12 cellular contexts compared by ENCODE assay signal in genomic region chr6:38404355-38404754, GRCh38.
DNase-seq lines count a peak whose midpoint lies in the region; ATAC-seq and TF ChIP-seq lines count a peak whose summit lies in the region.
"Had no signal": no experiment of that assay in that cellular context is flagged by ENCODE, and none has a peak within 500 bp of the region (broad histone marks: within the 10 kb centered on the region; RNA-seq: fewer than 3 reads in every experiment).

No MANE protein-coding gene starts in this region.

- H3K9me3 Mint-ChIP-seq in activated CD4-positive, alpha-beta memory T cell treated with anti-CD3 and anti-CD28 coated beads for 36 hours = no peaks in the 10 kb centered on the region
- H3K9me3 Mint-ChIP-seq in activated CD4-positive, alpha-beta memory T cell treated with anti-CD3 and anti-CD28 coated beads, Interleukin-2, amount 10 ng/mL, durations not matched to agents 7 days and 5 days = no peaks in the 10 kb centered on the region
- no peaks in the 10 kb centered on the region for H3K9me3 Mint-ChIP-seq in glutamatergic neuron (ENCODE audit: unreplicated experiment)

- no peak for ATAC-seq in HG03571 (IDR thresholded peaks at IDR 0.05; ENCODE audit: unreplicated experiment)
- ATAC-seq: right cardiac atrium had no signal

- TF ChIP-seq CTCF in SU-DHL-6 (IDR thresholded peaks at IDR 0.05; ENCODE audit: insufficient read depth, low read length, poor library complexity, severe bottlenecking) (no peak), glutamatergic neuron (IDR thresholded peaks at IDR 0.05; ENCODE audit: partially characterized antibody, unreplicated experiment) (no peak), thyroid gland (IDR thresholded peaks at IDR 0.05) (no peak), GM13976 (IDR thresholded peaks at IDR 0.05; ENCODE audit: borderline replicate concordance, control extremely low read depth, extremely low read depth, insufficient read depth, missing control alignments) (no peak)

- TF ChIP-seq POLR2A in thyroid gland (IDR thresholded peaks at IDR 0.05) = no peak

- CTCF ChIA-PET in activated CD4-positive, alpha-beta memory T cell treated with anti-CD3 and anti-CD28 coated beads for 36 hours (lab: Charles Lee) = interaction anchor here (1.0 to 1.1 kb wide), 2 partner anchors 346 to 613 kb away, joined by 3 read pairs; no protein-coding TSS in a partner anchor
- CTCF ChIA-PET in activated CD4-positive, alpha-beta memory T cell treated with anti-CD3 and anti-CD28 coated beads, Interleukin-2, amount 10 ng/mL, durations not matched to agents 7 days and 5 days (lab: Charles Lee) = no interaction called here

- H4K20me1 ChIP-seq in SU-DHL-6 (ENCODE audit: low read depth, low read length) = no peaks in the 10 kb centered on the region

- peak overlapping the region; percentile 19 for H3K27ac Mint-ChIP-seq in activated CD4-positive, alpha-beta memory T cell treated with anti-CD3 and anti-CD28 coated beads for 36 hours
- H3K27ac Mint-ChIP-seq in activated CD4-positive, alpha-beta memory T cell treated with anti-CD3 and anti-CD28 coated beads, Interleukin-2, amount 10 ng/mL, durations not matched to agents 7 days and 5 days = no peak overlapping the region
- peak overlapping the region; percentile 30 for H3K27ac Mint-ChIP-seq in glutamatergic neuron (ENCODE audit: unreplicated experiment)

- H3K9me3 ChIP-seq in SU-DHL-6 (ENCODE audit: insufficient read depth, low read length) (no peaks in the 10 kb centered on the region), thyroid gland (no peaks in the 10 kb centered on the region)
- H3K9me3 ChIP-seq in effector memory CD4-positive, alpha-beta T cell (ENCODE audit: control insufficient read depth, low read length) = no peaks in the 10 kb centered on the region

- H3K4me1 Mint-ChIP-seq in activated CD4-positive, alpha-beta memory T cell treated with anti-CD3 and anti-CD28 coated beads for 36 hours (ENCODE audit: low read depth) = peaks cover 31% of the 10 kb centered on the region
- peaks cover 12% of the 10 kb centered on the region for H3K4me1 Mint-ChIP-seq in activated CD4-positive, alpha-beta memory T cell treated with anti-CD3 and anti-CD28 coated beads, Interleukin-2, amount 10 ng/mL, durations not matched to agents 7 days and 5 days
- H3K4me1 Mint-ChIP-seq in glutamatergic neuron (ENCODE audit: low read depth, unreplicated experiment) = peaks cover 20% of the 10 kb centered on the region

- no peak for DNase-seq in activated CD4-positive, alpha-beta memory T cell treated with anti-CD3 and anti-CD28 coated beads for 36 hours
- no peak for DNase-seq in activated CD4-positive, alpha-beta memory T cell treated with anti-CD3 and anti-CD28 coated beads, Interleukin-2, amount 10 ng/mL, durations not matched to agents 7 days and 5 days
- DNase-seq in glutamatergic neuron (no peak), thyroid gland (no peak), GM13976 (ENCODE audit: low spot score) (no peak)
- no peak for DNase-seq in effector memory CD4-positive, alpha-beta T cell
- DNase-seq: cerebellar nuclear complex, GDM1, Kasumi-1, right cardiac atrium had no signal

- H3K4me3 Mint-ChIP-seq in activated CD4-positive, alpha-beta memory T cell treated with anti-CD3 and anti-CD28 coated beads for 36 hours = no peak overlapping the region
- no peak overlapping the region for H3K4me3 Mint-ChIP-seq in activated CD4-positive, alpha-beta memory T cell treated with anti-CD3 and anti-CD28 coated beads, Interleukin-2, amount 10 ng/mL, durations not matched to agents 7 days and 5 days
- no peak overlapping the region for H3K4me3 Mint-ChIP-seq in glutamatergic neuron (ENCODE audit: unreplicated experiment)

- in situ Hi-C loops in GM13976 (cut with MboI; ENCODE audit: low sequenced_read_pairs, unreplicated experiment) = no loop called here

- no peaks in the 10 kb centered on the region for H3K27me3 ChIP-seq in SU-DHL-6 (ENCODE audit: low read length)
- H3K27me3 ChIP-seq in thyroid gland = no peaks in the 10 kb centered on the region
- no peaks in the 10 kb centered on the region for H3K27me3 ChIP-seq in effector memory CD4-positive, alpha-beta T cell (replicated peaks; ENCODE audit: control insufficient read depth, insufficient read depth, low read length, poor library complexity, severe bottlenecking)

- H3K4me3 ChIP-seq in SU-DHL-6 (ENCODE audit: insufficient read depth, low read length, poor library complexity, severe bottlenecking) (no peak overlapping the region), thyroid gland (replicated peaks in 1 of 3) (no peak overlapping the region)
- H3K4me3 ChIP-seq in effector memory CD4-positive, alpha-beta T cell (ENCODE audit: insufficient read depth, low read depth, low read length, poor library complexity, severe bottlenecking) = no peak overlapping the region

- H3K4me1 ChIP-seq in thyroid gland = peaks cover 34 to 36% of the 10 kb centered on the region in 2 donors
- no peaks in the 10 kb centered on the region for H3K4me1 ChIP-seq in effector memory CD4-positive, alpha-beta T cell (ENCODE audit: control insufficient read depth, insufficient read depth, low read length, poor library complexity, severe bottlenecking)

- H3K27me3 Mint-ChIP-seq in activated CD4-positive, alpha-beta memory T cell treated with anti-CD3 and anti-CD28 coated beads for 36 hours = no peaks in the 10 kb centered on the region
- no peaks in the 10 kb centered on the region for H3K27me3 Mint-ChIP-seq in activated CD4-positive, alpha-beta memory T cell treated with anti-CD3 and anti-CD28 coated beads, Interleukin-2, amount 10 ng/mL, durations not matched to agents 7 days and 5 days
- no peaks in the 10 kb centered on the region for H3K27me3 Mint-ChIP-seq in glutamatergic neuron (ENCODE audit: unreplicated experiment)

- H3K9ac ChIP-seq in SU-DHL-6 (ENCODE audit: low read length) = no peak overlapping the region

- H3K79me2 ChIP-seq in SU-DHL-6 (ENCODE audit: insufficient read depth, low read length) = no peaks in the 10 kb centered on the region

- no peaks in the 10 kb centered on the region for H3K36me3 ChIP-seq in SU-DHL-6 (ENCODE audit: low read length)
- no peaks in the 10 kb centered on the region for H3K36me3 ChIP-seq in thyroid gland
- no peaks in the 10 kb centered on the region for H3K36me3 ChIP-seq in effector memory CD4-positive, alpha-beta T cell (ENCODE audit: control insufficient read depth, insufficient read depth, low read length)

- peaks cover 6% of the 10 kb centered on the region for H3K36me3 Mint-ChIP-seq in activated CD4-positive, alpha-beta memory T cell treated with anti-CD3 and anti-CD28 coated beads for 36 hours
- no peaks in the 10 kb centered on the region for H3K36me3 Mint-ChIP-seq in activated CD4-positive, alpha-beta memory T cell treated with anti-CD3 and anti-CD28 coated beads, Interleukin-2, amount 10 ng/mL, durations not matched to agents 7 days and 5 days (ENCODE audit: low read depth)
- no peaks in the 10 kb centered on the region for H3K36me3 Mint-ChIP-seq in glutamatergic neuron (ENCODE audit: unreplicated experiment)

- H3K4me2 ChIP-seq in SU-DHL-6 (ENCODE audit: low read depth, low read length, poor library complexity, severe bottlenecking) = peak overlapping the region; percentile 36

- 4 to 22% methylated on average over 2 of the region's 2 CpGs for WGBS in thyroid gland, 2 donors

- H3K27ac ChIP-seq in SU-DHL-6 (ENCODE audit: low read depth, low read length) = no peak overlapping the region
- peak overlapping the region; percentile 45 to 69 (median 58) for H3K27ac ChIP-seq in thyroid gland
- no peak overlapping the region for H3K27ac ChIP-seq in effector memory CD4-positive, alpha-beta T cell (ENCODE audit: insufficient read depth, low read length, poor library complexity, severe bottlenecking)

- no peaks in the 10 kb centered on the region for H3F3A ChIP-seq in SU-DHL-6 (ENCODE audit: insufficient read depth)

- POLR2A ChIA-PET in activated CD4-positive, alpha-beta memory T cell treated with anti-CD3 and anti-CD28 coated beads for 36 hours (lab: Charles Lee) = interaction anchor here (0.6 kb wide), 1 partner anchor 299 kb away, joined by 4 read pairs; no protein-coding TSS in a partner anchor
- POLR2A ChIA-PET in activated CD4-positive, alpha-beta memory T cell treated with anti-CD3 and anti-CD28 coated beads, Interleukin-2, amount 10 ng/mL, durations not matched to agents 7 days and 5 days (lab: Charles Lee) = no interaction called here

- no peak overlapping the region for H2AFZ ChIP-seq in SU-DHL-6 (ENCODE audit: low read depth, low read length, severe bottlenecking)

- intact Hi-C loops in activated CD4-positive, alpha-beta memory T cell treated with anti-CD3 and anti-CD28 coated beads for 36 hours (cut with micrococcal nuclease) = no loop called here
- intact Hi-C loops in thyroid gland (cut with DNase I) = no loop called here

- no peaks in the 10 kb centered on the region for H3K9me2 ChIP-seq in SU-DHL-6 (replicated peaks; ENCODE audit: insufficient read depth, low read length)

Comparison
In these comparisons a context has a peak if more than half of its experiments do, and no peak if none do; other contexts are left out.
1. H3K27ac ChIP-seq: peak in thyroid gland (3 of 3); none in SU-DHL-6 (single experiment) and effector memory CD4-positive, alpha-beta T cell (single experiment).